In genomic region chr2:189500456-189501160, GRCh38 we compare ENCODE assay signal across 13 cellular contexts.
"Had no signal": no experiment of that assay in that cellular context is flagged by ENCODE, and none has a peak within 500 bp of the region (broad histone marks: within the 10 kb centered on the region; RNA-seq: fewer than 3 reads in every experiment).

No MANE protein-coding gene starts in this region.

- ATAC-seq: sciatic nerve had no signal

- H3K36me3 Mint-ChIP-seq: activated naive CD4-positive, alpha-beta T cell treated with anti-CD3 and anti-CD28 coated beads, Interleukin-2, amount 10 ng/mL, durations not matched to agents 7 days and 5 days had no signal

- H3K9me3 Mint-ChIP-seq: activated naive CD4-positive, alpha-beta T cell treated with anti-CD3 and anti-CD28 coated beads, Interleukin-2, amount 10 ng/mL, durations not matched to agents 7 days and 5 days; activated T-helper 2 cell treated with anti-CD3 and anti-CD28 coated beads, Interferon-gamma antibody, Interleukin-2, Interleukin-4, amounts not matched to agents 10 μg/mL and 5 μg/mL and 100 μg/mL, durations not matched to agents 14 hours and 24 hours and 36 hours had no signal

- H3K27me3 ChIP-seq: cardiac muscle cell, dorsolateral prefrontal cortex, esophagus muscularis mucosa had no signal

- H3K27ac Mint-ChIP-seq: activated naive CD4-positive, alpha-beta T cell treated with anti-CD3 and anti-CD28 coated beads, Interleukin-2, amount 10 ng/mL, durations not matched to agents 7 days and 5 days; activated T-helper 2 cell treated with anti-CD3 and anti-CD28 coated beads, Interferon-gamma antibody, Interleukin-2, Interleukin-4, amounts not matched to agents 10 μg/mL and 5 μg/mL and 100 μg/mL, durations not matched to agents 14 hours and 24 hours and 36 hours had no signal

- H3K36me3 ChIP-seq: cardiac muscle cell, esophagus muscularis mucosa, prostate gland had no signal

- DNase-seq: activated CD4-positive, alpha-beta T cell treated with anti-CD3 and anti-CD28 coated beads, Interleukin-2, amount 50 U/mL, for 48 hours; activated CD4-positive, CD25-positive, alpha-beta regulatory T cell treated with anti-CD3 and anti-CD28 coated beads, Interleukin-2, amount 50 U/mL, for 72 hours; activated naive CD4-positive, alpha-beta T cell treated with anti-CD3 and anti-CD28 coated beads, Interleukin-2, amount 10 ng/mL, durations not matched to agents 7 days and 5 days; activated T-cell treated with anti-CD3 and anti-CD28 coated beads, Interleukin-2, amount 50 U/mL, for 1 hour; dorsolateral prefrontal cortex; stimulated activated CD4-positive, alpha-beta T cell treated with anti-CD3 and anti-CD28 coated beads, Interleukin-12 subunit alpha, Interleukin-12 subunit beta, amount 100 ng/mL, for 4 hours; stimulated activated CD4-positive, alpha-beta T cell treated with anti-CD3 and anti-CD28 coated beads, Interleukin-2, amount 100 ng/mL, for 24 hours; T-helper 9 cell had no signal

- H3K4me3 Mint-ChIP-seq: activated naive CD4-positive, alpha-beta T cell treated with anti-CD3 and anti-CD28 coated beads, Interleukin-2, amount 10 ng/mL, durations not matched to agents 7 days and 5 days had no signal

- H3K9me3 ChIP-seq: esophagus muscularis mucosa, prostate gland had no signal

- H3K4me3 ChIP-seq: cardiac muscle cell, dorsolateral prefrontal cortex, esophagus muscularis mucosa, prostate gland had no signal

- H3K27ac ChIP-seq: cardiac muscle cell, dorsolateral prefrontal cortex, esophagus muscularis mucosa, prostate gland had no signal

- H3K4me1 ChIP-seq: esophagus muscularis mucosa, prostate gland had no signal
